ENCODE assay signal across 18 cellular contexts in the genomic region with DNA sequence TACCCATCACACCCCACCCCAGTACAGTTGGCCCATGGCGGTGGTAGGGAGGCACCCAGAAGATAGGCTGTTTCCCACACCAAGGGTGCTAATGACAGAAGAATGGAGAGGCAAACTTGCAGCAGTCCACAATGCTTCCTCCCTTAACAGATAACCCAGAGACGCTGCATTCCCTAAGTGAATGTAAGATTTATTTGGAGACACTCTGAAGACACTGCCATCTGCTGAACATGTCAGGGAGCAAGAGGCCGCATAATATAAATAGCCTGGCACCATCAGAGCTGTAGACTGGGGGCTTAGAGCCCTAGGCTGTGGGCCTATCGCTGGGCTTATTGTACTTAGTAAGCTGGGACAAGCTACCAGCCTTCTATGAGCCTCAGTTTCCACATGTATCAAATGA. TPM values are rescaled to one million over a fixed set of nuclear protein-coding genes. Genes with fewer than 3 reads are reported as not detected.
DNase-seq lines count a peak whose midpoint lies in the region; ATAC-seq and TF ChIP-seq lines count a peak whose summit lies in the region.
"Had no signal": no experiment of that assay in that cellular context is flagged by ENCODE, and none has a peak within 500 bp of the region (broad histone marks: within the 10 kb centered on the region; RNA-seq: fewer than 3 reads in every experiment).

No MANE protein-coding gene starts in this region.

- H3K79me2 ChIP-seq in H9 (ENCODE audit: insufficient read depth, low read length) (peaks cover 14% of the 10 kb centered on the region), SK-N-SH (ENCODE audit: insufficient read depth) (peaks cover 27% of the 10 kb centered on the region)

- H3K4ac ChIP-seq in H9 (ENCODE audit: low read depth, low read length), result no peak overlapping the region

- H2BK15ac ChIP-seq in H9 (ENCODE audit: low read depth, low read length), result no peak overlapping the region

- H2AFZ ChIP-seq in H9 (ENCODE audit: low read length), result no peak overlapping the region
- no peak overlapping the region for H2AFZ ChIP-seq in SK-N-SH (ENCODE audit: low read depth)

- peaks cover 16 to 20% of the 10 kb centered on the region in 2 experiments for H3K4me1 Mint-ChIP-seq in H9

- no peaks in the 10 kb centered on the region for H3K9me2 ChIP-seq in SK-N-SH

- no peak overlapping the region for H4K91ac ChIP-seq in H9 (ENCODE audit: insufficient read length, low read depth, low read length)

- TF ChIP-seq EP300 in SK-N-SH (IDR thresholded peaks at IDR 0.05; ENCODE audit: borderline replicate concordance in 1 of 2, low read depth in 1 of 2, low read length in 1 of 2), result no peak

- H4K8ac ChIP-seq in H9 (replicated peaks; ENCODE audit: insufficient read length, low read depth, low read length), result no peak overlapping the region

- H3K36me3 Mint-ChIP-seq in H9 (ENCODE audit: insufficient read depth in 1 of 3, low read depth in 3 of 3), result peaks cover 0 to 9% (median 6%) of the 10 kb centered on the region in 3 experiments
- H3K36me3 Mint-ChIP-seq: immature natural killer cell had no signal

- CTCF ChIA-PET in SK-N-SH (lab: Yijun Ruan, JAX), result interaction anchor here (1.3 kb wide), 1 partner anchor 49 kb away, joined by 3 read pairs; no protein-coding TSS in a partner anchor

- no peak for TF ChIP-seq CTCF in C4-2B (conservative IDR thresholded peaks at IDR 0.05)
- TF ChIP-seq CTCF in H9 (conservative IDR thresholded peaks at IDR 0.05), result peak; percentile 23; the same call in 2 of the 3 replicates
- TF ChIP-seq CTCF in SK-N-SH (IDR thresholded peaks at IDR 0.05), result no peak

- H3K4me2 ChIP-seq in H9 (ENCODE audit: insufficient read depth, insufficient read length, low read length), result no peak overlapping the region
- no peak overlapping the region for H3K4me2 ChIP-seq in SK-N-SH

- no peaks in the 10 kb centered on the region for H3F3A ChIP-seq in SK-N-SH (replicated peaks; ENCODE audit: insufficient read depth)

- no peak overlapping the region for H3K9ac ChIP-seq in H9 (ENCODE audit: extremely low read depth, insufficient read length, low read length)
- H3K9ac ChIP-seq in SK-N-SH, result no peak overlapping the region

- H3K27me3 Mint-ChIP-seq in H9 (ENCODE audit: low read depth), result peaks cover 10% of the 10 kb centered on the region

- H3K27ac ChIP-seq in C4-2B (peak overlapping the region; percentile 18; the same call in 1 of the 2 replicates), H9 (ENCODE audit: insufficient read length, low read depth, low read length) (no peak overlapping the region), SK-N-SH (ENCODE audit: low read depth in 2 of 2, low read length in 1 of 2) (no peak overlapping the region)
- H3K27ac ChIP-seq: stomach had no signal

- no peak overlapping the region for H3K4me3 Mint-ChIP-seq in H9
- H3K4me3 Mint-ChIP-seq: nephron progenitor cell had no signal

- H3T11ph ChIP-seq in H9 (ENCODE audit: low read length), result no peak overlapping the region

- H3K4me1 ChIP-seq in H9 (ENCODE audit: insufficient read depth, low read length) (no peaks in the 10 kb centered on the region; the same call in 1 of the 2 replicates), SK-N-SH (ENCODE audit: control insufficient read depth in 1 of 2, insufficient read depth in 2 of 2, low read depth in 1 of 2, low read length in 1 of 2) (peaks cover 0 to 10% of the 10 kb centered on the region in 2 experiments; a peak in 2 of 4 replicates)

- H3K56ac ChIP-seq in H9 (ENCODE audit: insufficient read length, low read depth, low read length), result no peak overlapping the region

- peaks cover under 1 to 8% of the 10 kb centered on the region in 2 experiments for H3K36me3 ChIP-seq in SK-N-SH (replicated peaks in 1 of 2; ENCODE audit: control insufficient read depth in 1 of 2, insufficient read depth in 2 of 2, low read length in 1 of 2)

- no peak overlapping the region for H3K27ac Mint-ChIP-seq in H9
- H3K27ac Mint-ChIP-seq: nephron progenitor cell had no signal

- H3K27me3 ChIP-seq in H9 (ENCODE audit: insufficient read depth, low read length) (no peaks in the 10 kb centered on the region), SK-N-SH (ENCODE audit: insufficient read depth) (peaks cover 13% of the 10 kb centered on the region; the same call in 1 of the 2 replicates)
- H3K27me3 ChIP-seq: stomach had no signal

- H2BK20ac ChIP-seq in H9 (ENCODE audit: low read depth, low read length, poor library complexity, severe bottlenecking), result no peak overlapping the region

- ATAC-seq in HG03135 (IDR thresholded peaks at IDR 0.05; ENCODE audit: unreplicated experiment), result no peak
- ATAC-seq: activated CD4-positive, CD25-positive, alpha-beta regulatory T cell treated with anti-CD3 and anti-CD28 coated beads, Interleukin-2, amount 50 U/mL, for 24 hours had no signal

- no peak for DNase-seq in H9
- DNase-seq in RKO (ENCODE audit: low spot score), result peak; percentile 23
- peak; percentile 77 for DNase-seq in myocyte (ENCODE audit: low read depth)
- DNase-seq in cerebellum (ENCODE audit: low spot score), result no peak
- DNase-seq in activated CD4-positive, alpha-beta T cell treated with anti-CD3 and anti-CD28 coated beads for 48 hours, result no peak
- DNase-seq in SK-N-SH, result no peak
- DNase-seq: cortex of kidney, immature natural killer cell, NCI-H1048, NCI-H2081 treated with DMSO at 0.1 percent for 48 hours, NCI-H69, nephron progenitor cell, RPMI8226, stomach, T-helper 2 cell had no signal

- WGBS in H9 (ENCODE audit: extremely low coverage, insufficient read length, low lambda C conversion rate), result no CpG with 5 or more reads among the region's 4 CpGs
- WGBS in SK-N-SH (ENCODE audit: low lambda C conversion rate), result 50% methylated on average over 4 of the region's 4 CpGs

- no peak overlapping the region for H2AK5ac ChIP-seq in H9 (ENCODE audit: insufficient read length, low read length)

- no peak overlapping the region for H4K5ac ChIP-seq in H9 (ENCODE audit: insufficient read length, low read depth, low read length)

- no peaks in the 10 kb centered on the region for H4K20me1 ChIP-seq in H9 (ENCODE audit: control insufficient read depth, insufficient read depth, insufficient read length)
- 0 out of 2 replicates have a peak, but pooled peaks cover 4% of the 10 kb centered on the region for H4K20me1 ChIP-seq in SK-N-SH (ENCODE audit: insufficient read depth)

- H3K18ac ChIP-seq in H9 (ENCODE audit: insufficient read length, low read depth, low read length), result no peak overlapping the region

- H2BK120ac ChIP-seq in H9 (ENCODE audit: low read depth, low read length, poor library complexity, severe bottlenecking), result no peak overlapping the region

- POLR2A ChIA-PET in SK-N-SH (lab: Yijun Ruan, JAX), result no interaction called here

- no peaks in the 10 kb centered on the region for H3K79me1 ChIP-seq in H9 (ENCODE audit: insufficient read depth, low read depth, low read length, poor library complexity, severe bottlenecking)

- H3K9me3 Mint-ChIP-seq in H9, result peaks cover 6 to 7% of the 10 kb centered on the region in 2 experiments
- H3K9me3 Mint-ChIP-seq: immature natural killer cell had no signal

- H3K14ac ChIP-seq in H9 (ENCODE audit: insufficient read depth, low read length), result no peak overlapping the region

- no peak for TF ChIP-seq RAD21 in SK-N-SH (IDR thresholded peaks at IDR 0.05; ENCODE audit: low read length)

- no peaks in the 10 kb centered on the region for H3K9me3 ChIP-seq in H9 (ENCODE audit: control insufficient read depth, low read depth, low read length)
- no peaks in the 10 kb centered on the region for H3K9me3 ChIP-seq in SK-N-SH
- H3K9me3 ChIP-seq: stomach had no signal

- H3K23me2 ChIP-seq in H9 (ENCODE audit: insufficient read length, low read depth, low read length, poor library complexity, severe bottlenecking), result peaks cover 9% of the 10 kb centered on the region

- H2BK12ac ChIP-seq in H9 (ENCODE audit: insufficient read length, low read depth, low read length), result no peak overlapping the region

- no peak overlapping the region for H2BK5ac ChIP-seq in H9 (ENCODE audit: insufficient read length, low read length)

- no peak overlapping the region for H3K4me3 ChIP-seq in SK-N-SH (ENCODE audit: low read depth in 2 of 2, low read length in 1 of 2)
- H3K4me3 ChIP-seq: stomach had no signal

- H3K23ac ChIP-seq in H9 (ENCODE audit: insufficient read length, low read depth, low read length), result no peak overlapping the region

TF ChIP-seq in SK-N-SH, 30 proteins besides CTCF, POLR2A, EP300 and RAD21 (continues in another document):
- TF ChIP-seq, protein P1, sequence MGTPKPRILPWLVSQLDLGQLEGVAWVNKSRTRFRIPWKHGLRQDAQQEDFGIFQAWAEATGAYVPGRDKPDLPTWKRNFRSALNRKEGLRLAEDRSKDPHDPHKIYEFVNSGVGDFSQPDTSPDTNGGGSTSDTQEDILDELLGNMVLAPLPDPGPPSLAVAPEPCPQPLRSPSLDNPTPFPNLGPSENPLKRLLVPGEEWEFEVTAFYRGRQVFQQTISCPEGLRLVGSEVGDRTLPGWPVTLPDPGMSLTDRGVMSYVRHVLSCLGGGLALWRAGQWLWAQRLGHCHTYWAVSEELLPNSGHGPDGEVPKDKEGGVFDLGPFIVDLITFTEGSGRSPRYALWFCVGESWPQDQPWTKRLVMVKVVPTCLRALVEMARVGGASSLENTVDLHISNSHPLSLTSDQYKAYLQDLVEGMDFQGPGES (IDR thresholded peaks at IDR 0.05; ENCODE audit: low read depth, low read length), result no peak
- TF ChIP-seq FOXJ3 (CRISPR knock-in tag; IDR thresholded peaks at IDR 0.05) (no peak), POLR2AphosphoS5 (IDR thresholded peaks at IDR 0.05; ENCODE audit: low read depth, low read length) (no peak), ELF1 (IDR thresholded peaks at IDR 0.05) (no peak), JUND (IDR thresholded peaks at IDR 0.05) (no peak), MEF2A (IDR thresholded peaks at IDR 0.05; ENCODE audit: borderline replicate concordance, low read depth) (no peak), RCOR1 (IDR thresholded peaks at IDR 0.05; ENCODE audit: low read length) (no peak), GABPA (IDR thresholded peaks at IDR 0.05; ENCODE audit: low read depth) (no peak)

RNA-seq across cellular contexts. Expression of gene IWS1, which starts 2.2 kb away (rescaled TPM):
- total RNA-seq in H9 (2021) (61.0 and 66.2 TPM in 2 replicates), myocyte (56.3 and 71.7 TPM in 2 replicates), cerebellum (26.6 TPM)
- 31.8 TPM for polyA plus RNA-seq in myocyte (2012)
- 24.6 and 30.0 TPM in 2 replicates for polyA plus RNA-seq in SK-N-SH (2012; rRNA removed)
- polyA plus RNA-seq in SK-N-SH (2012; cell fraction: cytosol; rRNA removed), result 30.0 and 35.8 TPM in 2 replicates
- 19.8 and 27.7 TPM in 2 replicates for polyA plus RNA-seq in SK-N-SH (2012; cell fraction: nucleus; rRNA removed)

RNA-seq across cellular contexts. Expression of gene MYO7B, which starts 7.0 kb away (rescaled TPM):
- not detected in 2 replicates for total RNA-seq in H9 (2021)
- 0.16 TPM in 1 of 2 replicates, not detected in the other for total RNA-seq in myocyte
- polyA plus RNA-seq in myocyte (2012), result 1.7 TPM
- total RNA-seq in cerebellum, result 0.27 TPM
- polyA plus RNA-seq in SK-N-SH (2012; rRNA removed), result 0.06 and 0.08 TPM in 2 replicates
- polyA plus RNA-seq in SK-N-SH (2012; cell fraction: cytosol; rRNA removed), result 0.03 and 0.05 TPM in 2 replicates
- 0.29 and 0.42 TPM in 2 replicates for polyA plus RNA-seq in SK-N-SH (2012; cell fraction: nucleus; rRNA removed)

Comparison
In these comparisons a context has a peak if more than half of its experiments do, and no peak if none do; other contexts are left out.
1. DNase-seq: peak in RKO (single experiment) and myocyte (single experiment); none in H9 (single experiment), cerebellum (single experiment), activated CD4-positive, alpha-beta T cell treated with anti-CD3 and anti-CD28 coated beads for 48 hours (single experiment) and SK-N-SH (single experiment).